8 cellular contexts compared by ENCODE assay signal in genomic region chr17:73192894-73193701, GRCh38. TPM values are rescaled to one million over a fixed set of nuclear protein-coding genes. Genes with fewer than 3 reads are reported as not detected.
A peak's percentile ranks its signal among the peaks of the same experiment; 100 is the strongest.
DNase-seq lines count a peak whose midpoint lies in the region; ATAC-seq and TF ChIP-seq lines count a peak whose summit lies in the region.

Gene COG1 (plus strand): TSS chr17:73193055. CDS start chr17:73193070, 15 bp downstream.

- H3K9me3 ChIP-seq in BLaER1 treated with 17β-estradiol and CSF1 and Interleukin-3, amounts not matched to agents 10 nM and 100 nM (replicated peaks in 1 of 11): no peaks in the 10 kb centered on the region
- no peaks in the 10 kb centered on the region for H3K9me3 ChIP-seq in lung (ENCODE audit: control insufficient read depth in 2 of 2, insufficient read depth in 1 of 2, low read length in 1 of 2)

- peaks cover 0 to 22% (median 0%) of the 10 kb centered on the region in 11 experiments; a peak in 7 of 22 replicates for H4K20me1 ChIP-seq in BLaER1 treated with 17β-estradiol and CSF1 and Interleukin-3, amounts not matched to agents 10 nM and 100 nM

- peak; percentile 64 for ATAC-seq in GM19351 (IDR thresholded peaks at IDR 0.05; ENCODE audit: unreplicated experiment)
- ATAC-seq in HG03521 (IDR thresholded peaks at IDR 0.05; ENCODE audit: unreplicated experiment): peak; percentile 68
- peak; percentile 81 for ATAC-seq in activated CD8-positive, alpha-beta T cell treated with anti-CD3 and anti-CD28 coated beads for 36 hours
- ATAC-seq in lung (ENCODE audit: insufficient read depth, low FRiP score): peak; percentile 87

- H3K27me3 ChIP-seq in BLaER1 treated with 17β-estradiol and CSF1 and Interleukin-3, amounts not matched to agents 10 nM and 100 nM: no peaks in the 10 kb centered on the region
- H3K27me3 ChIP-seq in lung (ENCODE audit: control insufficient read depth, insufficient read depth): no peaks in the 10 kb centered on the region

- peaks cover 20 to 32% (median 23%) of the 10 kb centered on the region in 11 experiments for H3K36me3 ChIP-seq in BLaER1 treated with 17β-estradiol and CSF1 and Interleukin-3, amounts not matched to agents 10 nM and 100 nM
- peaks cover 2 to 14% of the 10 kb centered on the region in 2 donors for H3K36me3 ChIP-seq in lung (ENCODE audit: control insufficient read depth in 2 of 2, insufficient read depth in 2 of 2, low read length in 2 of 2)

- 0 to 1% methylated on average over 53 to 83 of the region's 84 CpGs for WGBS in lung, 2 donors

- peak within 1 kb of the TSS; percentile 99 for H3K27ac Mint-ChIP-seq in activated CD8-positive, alpha-beta T cell treated with anti-CD3 and anti-CD28 coated beads for 36 hours

- peak within 1 kb of the TSS; percentile 89 to 99 (median 96) for H3K4me3 ChIP-seq in BLaER1 treated with 17β-estradiol and CSF1 and Interleukin-3, amounts not matched to agents 10 nM and 100 nM
- peak within 1 kb of the TSS; percentile 89 for H3K4me3 ChIP-seq in lung

- H3K9ac ChIP-seq in BLaER1 treated with 17β-estradiol and CSF1 and Interleukin-3, amounts not matched to agents 10 nM and 100 nM: peak within 1 kb of the TSS; percentile 83 to 96 (median 91)

- peak within 1 kb of the TSS; percentile 87 to 98 (median 94) for H3K4me2 ChIP-seq in BLaER1 treated with 17β-estradiol and CSF1 and Interleukin-3, amounts not matched to agents 10 nM and 100 nM

- DNase-seq in NCI-H82 treated with DMSO at 0.1 percent for 48 hours (lab: John Stamatoyannopoulos, UW; ENCODE audit: unreplicated experiment): peak; percentile 78
- DNase-seq in activated CD8-positive, alpha-beta T cell treated with anti-CD3 and anti-CD28 coated beads for 36 hours: peak; percentile 87
- DNase-seq in ecto neural progenitor cell (ENCODE audit: low spot score): peak; percentile 94
- DNase-seq in lung (ENCODE audit: low spot score): peak; percentile 75
- peak; percentile 54 to 87 (median 68) for DNase-seq in stimulated activated CD4-positive, alpha-beta T cell treated with anti-CD3 and anti-CD28 coated beads, TNF-alpha, amount 100 ng/mL, for 1 hour (ENCODE audit: low read depth in 3 of 3, low spot score in 1 of 3)

- CTCF ChIA-PET in activated CD8-positive, alpha-beta T cell treated with anti-CD3 and anti-CD28 coated beads for 36 hours (lab: Charles Lee): interaction anchor here (0.9 to 6.0 kb wide), 7 partner anchors 14 to 466 kb away, joined by 3 to 47 read pairs (median 6); a partner anchor contains a TSS

- H3K27ac ChIP-seq in BLaER1 treated with 17β-estradiol and CSF1 and Interleukin-3, amounts not matched to agents 10 nM and 100 nM: peak within 1 kb of the TSS; percentile 79 to 93 (median 85)
- H3K27ac ChIP-seq in lung (ENCODE audit: low read depth in 1 of 2, low read length in 1 of 2): peak within 1 kb of the TSS; percentile 89 to 93

- H3K4me1 Mint-ChIP-seq in activated CD8-positive, alpha-beta T cell treated with anti-CD3 and anti-CD28 coated beads for 36 hours (ENCODE audit: low read depth): peaks cover 22% of the 10 kb centered on the region

- TF ChIP-seq CTCF in activated CD8-positive, alpha-beta T cell treated with anti-CD3 and anti-CD28 coated beads for 36 hours (IDR thresholded peaks at IDR 0.05): no peak
- no peak for TF ChIP-seq CTCF in lung (IDR thresholded peaks at IDR 0.05; ENCODE audit: control extremely low read depth, extremely low read depth)

- H3K4me3 Mint-ChIP-seq in activated CD8-positive, alpha-beta T cell treated with anti-CD3 and anti-CD28 coated beads for 36 hours: peak within 1 kb of the TSS; percentile 95

- peaks cover 24% of the 10 kb centered on the region for H3K36me3 Mint-ChIP-seq in activated CD8-positive, alpha-beta T cell treated with anti-CD3 and anti-CD28 coated beads for 36 hours (ENCODE audit: low read depth)

- H3K27me3 Mint-ChIP-seq in activated CD8-positive, alpha-beta T cell treated with anti-CD3 and anti-CD28 coated beads for 36 hours: no peaks in the 10 kb centered on the region

- intact Hi-C loops in activated CD8-positive, alpha-beta T cell treated with anti-CD3 and anti-CD28 coated beads for 36 hours (cut with micrococcal nuclease): loop anchor here (5.0 kb wide), 1 partner anchor 39 kb away; a partner anchor contains a TSS

- H3K4me1 ChIP-seq in BLaER1 treated with 17β-estradiol and CSF1 and Interleukin-3, amounts not matched to agents 10 nM and 100 nM: peaks cover 31 to 49% (median 40%) of the 10 kb centered on the region in 10 experiments
- H3K4me1 ChIP-seq in lung (ENCODE audit: control insufficient read depth in 2 of 2, insufficient read depth in 2 of 2, low read length in 2 of 2): peaks cover 2 to 4% of the 10 kb centered on the region in 2 donors

- no peaks in the 10 kb centered on the region for H3K9me3 Mint-ChIP-seq in activated CD8-positive, alpha-beta T cell treated with anti-CD3 and anti-CD28 coated beads for 36 hours

- POLR2A ChIA-PET in activated CD8-positive, alpha-beta T cell treated with anti-CD3 and anti-CD28 coated beads for 36 hours (lab: Charles Lee): interaction anchor here (0.7 to 5.6 kb wide), 15 partner anchors 9 to 678 kb away, joined by 3 to 39 read pairs (median 6); a partner anchor contains a TSS

RNA-seq across cellular contexts. Expression of gene COG1, which starts in this region (rescaled TPM):
- total RNA-seq in activated CD8-positive, alpha-beta T cell treated with anti-CD3 and anti-CD28 coated beads for 36 hours: 10 to 100 TPM; 24.6 to 27.9 TPM
- total RNA-seq in lung: 10 to 100 TPM; 21.7 to 41.2 TPM
- 10 to 100 TPM; 13.3 to 20.5 TPM for polyA plus RNA-seq in lung

Comparison
In these comparisons a context has a peak if more than half of its experiments do, and no peak if none do; other contexts are left out.
1. Peak in every context shown above with its lines: DNase-seq, ATAC-seq, H3K4me3 ChIP-seq and H3K27ac ChIP-seq.